1 cellular context compared by ENCODE assay signal in the genomic region with DNA sequence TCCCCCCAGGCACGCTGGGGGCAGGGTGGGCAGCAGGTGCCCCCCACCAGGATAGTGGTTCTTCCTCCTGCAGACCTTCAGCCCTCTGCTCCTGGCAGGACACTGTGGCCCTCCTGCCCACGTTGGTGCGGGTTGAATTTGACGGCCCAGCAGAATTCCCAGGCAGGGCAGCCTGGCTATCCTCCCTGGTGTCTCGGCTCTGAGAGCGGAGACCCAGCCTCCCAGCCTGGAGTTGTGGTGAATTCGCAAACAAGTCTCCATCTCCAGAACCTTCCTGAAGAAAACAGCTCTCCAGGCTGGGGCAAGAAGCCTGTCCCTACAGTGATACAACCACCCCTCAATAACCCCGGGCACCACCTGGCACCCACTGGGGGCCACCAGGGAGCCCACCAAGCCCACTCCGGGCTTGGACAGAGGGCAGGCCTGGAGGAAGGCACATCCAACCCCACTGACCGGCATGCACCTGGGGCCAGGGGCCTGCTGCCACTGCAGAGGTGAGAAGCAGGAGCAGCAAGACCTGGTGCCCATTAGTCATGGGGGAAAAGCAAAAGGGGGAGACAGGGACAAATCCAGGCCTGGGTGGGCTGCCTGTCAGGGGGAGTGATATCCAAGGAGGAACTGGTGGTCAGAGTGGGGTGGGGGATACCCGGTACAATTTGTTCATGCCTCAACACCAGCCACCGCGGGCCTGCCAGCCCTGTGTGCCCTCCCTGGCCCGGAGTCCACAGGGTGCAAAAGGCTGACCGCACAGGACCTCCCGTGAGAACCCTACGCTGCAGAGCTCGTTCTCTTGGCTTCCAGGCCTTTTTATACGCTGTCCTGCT.
TF ChIP-seq lines count a peak whose summit lies in the region.

No MANE protein-coding gene starts in this region.

TF ChIP-seq in GM12891, 5 proteins besides CTCF, POLR2A, EP300 and RAD21 (continued from another document):
- no peak for TF ChIP-seq POLR2AphosphoS5 (IDR thresholded peaks at IDR 0.05; ENCODE audit: low read depth, low read length)
